Comparison of ENCODE assay signal across 31 cellular contexts in genomic region chr2:181047829-181048228, GRCh38.
"Had no signal": no experiment of that assay in that cellular context is flagged by ENCODE, and none has a peak within 500 bp of the region (broad histone marks: within the 10 kb centered on the region; RNA-seq: fewer than 3 reads in every experiment).

No MANE protein-coding gene starts in this region.

- H3K27ac Mint-ChIP-seq: activated B cell treated with CpG ODN at 0.5 μM for 24 hours; activated CD4-positive, alpha-beta memory T cell treated with anti-CD3 and anti-CD28 coated beads for 36 hours; activated naive CD4-positive, alpha-beta T cell treated with anti-CD3 and anti-CD28 coated beads for 36 hours; activated naive CD8-positive, alpha-beta T cell; activated naive CD8-positive, alpha-beta T cell treated with anti-CD3 and anti-CD28 coated beads, Interleukin-2, amount 50 U/mL, for 24 hours; activated T-helper 1 cell treated with anti-CD3 and anti-CD28 coated beads, Interleukin-12 subunit alpha, Interleukin-12 subunit beta, Interleukin-2, Interleukin-4 antibody, amounts not matched to agents 30 ng/mL and 10 ng/mL and 1 ng/mL, durations not matched to agents 14 hours and 24 hours and 36 hours; T-helper 1 cell treated with Interleukin-12 subunit alpha and Interleukin-12 subunit beta and Interleukin-4 antibody, amounts not matched to agents 30 μg/mL and 1 μg/mL, for 36 hours; T-helper 2 cell treated with Interferon-gamma antibody and Interleukin-4, amounts not matched to agents 5 μg/mL and 100 μg/mL, for 36 hours had no signal

- H3K4me3 Mint-ChIP-seq: activated B cell treated with CpG ODN at 0.5 μM for 24 hours; activated CD4-positive, alpha-beta memory T cell treated with anti-CD3 and anti-CD28 coated beads for 36 hours; activated naive CD4-positive, alpha-beta T cell treated with anti-CD3 and anti-CD28 coated beads for 36 hours; activated naive CD8-positive, alpha-beta T cell; activated naive CD8-positive, alpha-beta T cell treated with anti-CD3 and anti-CD28 coated beads, Interleukin-2, amount 50 U/mL, for 24 hours; activated T-cell treated with anti-CD3 and anti-CD28 coated beads, Interleukin-2, amount 50 U/mL, for 4 hours; activated T-helper 1 cell treated with anti-CD3 and anti-CD28 coated beads, Interleukin-12 subunit alpha, Interleukin-12 subunit beta, Interleukin-2, Interleukin-4 antibody, amounts not matched to agents 30 ng/mL and 10 ng/mL and 1 ng/mL, durations not matched to agents 14 hours and 24 hours and 36 hours; T-helper 1 cell treated with Interleukin-12 subunit alpha and Interleukin-12 subunit beta and Interleukin-4 antibody, amounts not matched to agents 30 μg/mL and 1 μg/mL, for 36 hours; T-helper 2 cell treated with Interferon-gamma antibody and Interleukin-4, amounts not matched to agents 5 μg/mL and 100 μg/mL, for 36 hours had no signal

- H3K4me1 ChIP-seq: SJSA1 had no signal

- H3K4me2 ChIP-seq: SK-N-SH had no signal

- DNase-seq: activated B cell treated with CpG ODN at 0.5 μM for 24 hours; activated CD4-positive, alpha-beta memory T cell treated with anti-CD3 and anti-CD28 coated beads for 36 hours; activated CD4-positive, alpha-beta T cell treated with anti-CD3 and anti-CD28 coated beads for 4 hours; activated CD4-positive, alpha-beta T cell treated with anti-CD3 and anti-CD28 coated beads, Interleukin-2, amount 50 U/mL, for 1 hour; activated CD4-positive, CD25-positive, alpha-beta regulatory T cell treated with anti-CD3 and anti-CD28 coated beads, Interleukin-2, amount 50 U/mL, for 72 hours; activated CD8-positive, alpha-beta memory T cell treated with anti-CD3 and anti-CD28 coated beads, Interleukin-2, amount 50 U/mL, for 4 hours; activated gamma-delta T cell treated with Interleukin-2 at 50 U/mL for 16 hours; activated naive CD4-positive, alpha-beta T cell treated with anti-CD3 and anti-CD28 coated beads for 36 hours; activated naive CD8-positive, alpha-beta T cell treated with anti-CD3 and anti-CD28 coated beads, Interleukin-2, amount 50 U/mL, for 24 hours; activated T-cell treated with anti-CD3 and anti-CD28 coated beads for 4 hours; activated T-cell treated with anti-CD3 and anti-CD28 coated beads, Interleukin-2, amount 50 U/mL, for 4 hours; aorta; brain microvascular endothelial cell; central memory CD4-positive, alpha-beta T cell; NCI-H1092 treated with DMSO at 0.1 percent for 48 hours; NCI-H1417; NCI-H1694; NCI-H1930; NCI-H2081 treated with DMSO at 0.1 percent for 48 hours; NCI-H226; NCI-H446 treated with DMSO at 0.1 percent for 48 hours; NCI-H524; RPMI8226; SHP77 treated with DMSO at 0.1 percent for 48 hours; SK-N-SH had no signal

- H3K27me3 Mint-ChIP-seq: activated B cell treated with CpG ODN at 0.5 μM for 24 hours; activated CD4-positive, alpha-beta memory T cell treated with anti-CD3 and anti-CD28 coated beads for 36 hours; activated naive CD8-positive, alpha-beta T cell; activated naive CD8-positive, alpha-beta T cell treated with anti-CD3 and anti-CD28 coated beads, Interleukin-2, amount 50 U/mL, for 24 hours had no signal

- H3K4me3 ChIP-seq: SJSA1 had no signal

- H3K9me3 Mint-ChIP-seq: activated B cell treated with CpG ODN at 0.5 μM for 24 hours; activated CD4-positive, alpha-beta memory T cell treated with anti-CD3 and anti-CD28 coated beads for 36 hours; activated naive CD4-positive, alpha-beta T cell treated with anti-CD3 and anti-CD28 coated beads for 36 hours; activated naive CD8-positive, alpha-beta T cell treated with anti-CD3 and anti-CD28 coated beads, Interleukin-2, amount 50 U/mL, for 24 hours; activated T-cell treated with anti-CD3 and anti-CD28 coated beads, Interleukin-2, amount 50 U/mL, for 4 hours; activated T-helper 1 cell treated with anti-CD3 and anti-CD28 coated beads, Interleukin-12 subunit alpha, Interleukin-12 subunit beta, Interleukin-2, Interleukin-4 antibody, amounts not matched to agents 30 ng/mL and 10 ng/mL and 1 ng/mL, durations not matched to agents 14 hours and 24 hours and 36 hours; T-helper 1 cell treated with Interleukin-12 subunit alpha and Interleukin-12 subunit beta and Interleukin-4 antibody, amounts not matched to agents 30 μg/mL and 1 μg/mL, for 36 hours; T-helper 2 cell treated with Interferon-gamma antibody and Interleukin-4, amounts not matched to agents 5 μg/mL and 100 μg/mL, for 36 hours had no signal

- H3K9me3 ChIP-seq: SJSA1, SK-N-SH had no signal

- H3K36me3 Mint-ChIP-seq: activated CD4-positive, alpha-beta memory T cell treated with anti-CD3 and anti-CD28 coated beads for 36 hours; activated naive CD8-positive, alpha-beta T cell had no signal

- H3K27ac ChIP-seq: brain microvascular endothelial cell, SJSA1 had no signal

- H3K36me3 ChIP-seq: brain microvascular endothelial cell, SJSA1 had no signal

- H3K9me2 ChIP-seq: SK-N-SH had no signal

- ATAC-seq: activated naive CD8-positive, alpha-beta T cell treated with anti-CD3 and anti-CD28 coated beads, Interleukin-2, amount 50 U/mL, for 24 hours; activated T-cell treated with anti-CD3 and anti-CD28 coated beads, Interleukin-2, amount 50 U/mL, for 4 hours; Panc1 had no signal

- H3K27me3 ChIP-seq: brain microvascular endothelial cell, SJSA1 had no signal

- H3K4me1 Mint-ChIP-seq: activated B cell treated with CpG ODN at 0.5 μM for 24 hours had no signal
